In the genomic region with DNA sequence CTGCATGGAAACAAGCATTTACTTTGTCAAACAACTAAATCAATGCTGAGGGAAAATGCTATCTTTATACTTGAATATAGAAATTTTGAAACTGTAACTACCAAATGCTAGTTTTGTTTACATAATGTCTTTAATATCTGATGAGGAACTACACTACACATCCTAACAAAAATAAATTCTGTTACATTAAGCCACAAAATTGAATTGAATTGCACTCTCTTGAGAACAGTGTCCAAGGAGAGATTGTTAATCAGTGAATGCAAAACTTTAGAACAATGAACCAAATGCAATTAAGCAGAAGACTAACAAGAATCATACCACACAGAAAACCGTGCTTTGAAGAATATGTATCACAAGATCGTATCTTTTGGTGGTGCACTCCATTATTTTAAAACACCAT, we compare ENCODE assay signal across 25 cellular contexts.
"Had no signal": no experiment of that assay in that cellular context is flagged by ENCODE, and none has a peak within 500 bp of the region (broad histone marks: within the 10 kb centered on the region; RNA-seq: fewer than 3 reads in every experiment).

No MANE protein-coding gene starts in this region.

- DNase-seq: natural killer cell; occipital lobe; ovary; posterior cingulate gyrus; psoas muscle; right cardiac atrium; right lobe of liver; sigmoid colon; small intestine; stimulated activated CD4-positive, alpha-beta T cell treated with anti-CD3 and anti-CD28 coated beads, Interleukin-15, amount 100 ng/mL, for 24 hours; stimulated activated CD4-positive, alpha-beta T cell treated with anti-CD3 and anti-CD28 coated beads, Interleukin-2, amount 100 ng/mL, for 24 hours; stimulated activated CD4-positive, alpha-beta T cell treated with anti-CD3 and anti-CD28 coated beads, Interleukin-2, amount 100 ng/mL, for 48 hours; stimulated activated CD4-positive, alpha-beta T cell treated with anti-CD3 and anti-CD28 coated beads, Interleukin-4, amount 100 ng/mL, for 24 hours; stimulated activated naive B cell treated with anti-CD40 and anti-IgM and Interleukin-4, amounts not matched to agents 10 μg/mL and 1 μg/mL and 100 μg/mL, for 72 hours; stimulated activated naive CD4-positive, alpha-beta T cell treated with Interleukin-2 at 50 U/mL for 16 hours; stimulated activated naive CD8-positive, alpha-beta T cell treated with anti-CD3 and anti-CD28 coated beads, Interleukin-15, amount 100 ng/mL, for 72 hours; testis; tibial artery; transverse colon; upper lobe of right lung; uterus had no signal

- H3K9me3 ChIP-seq: ovary, psoas muscle, right lobe of liver, sigmoid colon, suprapubic skin, testis, tibial artery, transverse colon, upper lobe of right lung, uterus had no signal

- H3K27ac ChIP-seq: neural progenitor cell, ovary, parathyroid adenoma, psoas muscle, right lobe of liver, sigmoid colon, suprapubic skin, testis, tibial artery, transverse colon, upper lobe of right lung, uterus had no signal

- H3K4me1 ChIP-seq: neural progenitor cell, parathyroid adenoma, psoas muscle, right lobe of liver, sigmoid colon, suprapubic skin, tibial artery, transverse colon, upper lobe of right lung, uterus had no signal

- H3K4me2 ChIP-seq: neural progenitor cell had no signal

- ATAC-seq: natural killer cell; psoas muscle; right cardiac atrium; right lobe of liver; stimulated activated effector memory CD8-positive, alpha-beta T cell treated with anti-CD3 and anti-CD28 coated beads, Interleukin-12 subunit alpha, Interleukin-12 subunit beta, amount 100 ng/mL, for 72 hours; stimulated activated naive B cell treated with anti-CD40 and anti-IgM and Interleukin-4, amounts not matched to agents 10 μg/mL and 1 μg/mL and 100 μg/mL, for 72 hours; stimulated activated naive CD8-positive, alpha-beta T cell treated with anti-CD3 and anti-CD28 coated beads, Interleukin-15, amount 100 ng/mL, for 72 hours; upper lobe of right lung had no signal

- H3K4me3 ChIP-seq: neural progenitor cell, ovary, psoas muscle, right lobe of liver, sigmoid colon, suprapubic skin, testis, tibial artery, transverse colon, upper lobe of right lung, uterus had no signal

- H2AFZ ChIP-seq: neural progenitor cell, parathyroid adenoma had no signal

- H3K79me2 ChIP-seq: parathyroid adenoma had no signal

- H3K36me3 ChIP-seq: neural progenitor cell, ovary, right lobe of liver, sigmoid colon, suprapubic skin, tibial artery, transverse colon, upper lobe of right lung, uterus had no signal

- H3K27me3 ChIP-seq: neural progenitor cell, ovary, right lobe of liver, sigmoid colon, suprapubic skin, testis, tibial artery, transverse colon, upper lobe of right lung, uterus had no signal
